Comparison of ENCODE assay signal across 24 cellular contexts in genomic region chr5:122350496-122350895, GRCh38. TPM values are rescaled to one million over a fixed set of nuclear protein-coding genes. Genes with fewer than 3 reads are reported as not detected.
DNase-seq lines count a peak whose midpoint lies in the region; ATAC-seq and TF ChIP-seq lines count a peak whose summit lies in the region.
"Had no signal": no experiment of that assay in that cellular context is flagged by ENCODE, and none has a peak within 500 bp of the region (broad histone marks: within the 10 kb centered on the region; RNA-seq: fewer than 3 reads in every experiment).

No MANE protein-coding gene starts in this region.

- H3K9me3 ChIP-seq in cardiac muscle cell (ENCODE audit: low read depth), result no peaks in the 10 kb centered on the region
- no peaks in the 10 kb centered on the region for H3K9me3 ChIP-seq in heart left ventricle
- H3K9me3 ChIP-seq in hepatocyte (ENCODE audit: low read depth), result no peaks in the 10 kb centered on the region
- H3K9me3 ChIP-seq: BE2C, SJSA1 had no signal

- H3K27me3 Mint-ChIP-seq in endothelial cell (ENCODE audit: unreplicated experiment) (peaks cover 9% of the 10 kb centered on the region), type B pancreatic cell (no peaks in the 10 kb centered on the region)
- H3K27me3 Mint-ChIP-seq: CD8-positive, alpha-beta memory T cell had no signal

- intact Hi-C loops in heart left ventricle (cut with DNase I), result no loop called here

- H3K36me3 Mint-ChIP-seq in endothelial cell (ENCODE audit: low read depth, unreplicated experiment), result peaks cover 14% of the 10 kb centered on the region
- H3K36me3 Mint-ChIP-seq in type B pancreatic cell, result peaks cover 9% of the 10 kb centered on the region
- H3K36me3 Mint-ChIP-seq: CD14-positive monocyte; CD8-positive, alpha-beta memory T cell had no signal

- H3K4me2 ChIP-seq in hepatocyte, result no peak overlapping the region

- H3K36me3 ChIP-seq in cardiac muscle cell (no peaks in the 10 kb centered on the region), heart left ventricle (no peaks in the 10 kb centered on the region), hepatocyte (replicated peaks; ENCODE audit: insufficient read depth, low read depth) (no peaks in the 10 kb centered on the region)
- H3K36me3 ChIP-seq: BE2C, SJSA1 had no signal

- peak; percentile 16 to 62 for DNase-seq in cardiac muscle cell (ENCODE audit: low read depth in 1 of 2, low spot score in 1 of 2)
- DNase-seq in heart left ventricle, result no peak
- no peak for DNase-seq in endothelial cell (ENCODE audit: low spot score)
- peak; percentile 8 for DNase-seq in hepatocyte (ENCODE audit: low spot score)
- DNase-seq in type B pancreatic cell (ENCODE audit: extremely low spot score, unreplicated experiment), result no peak
- DNase-seq in NCI-H524 treated with DMSO at 0.1 percent for 48 hours (lab: John Stamatoyannopoulos, UW), result no peak
- DNase-seq in NCI-H1930 (lab: John Stamatoyannopoulos, UW), result no peak
- DNase-seq in activated CD4-positive, alpha-beta T cell treated with anti-CD3 and anti-CD28 coated beads, Interleukin-2, amount 50 U/mL, for 4 hours, result no peak
- DNase-seq: 8988T; ACHN; BE2C; CD8-positive, alpha-beta memory T cell; DMS 273 treated with DMSO at 0.1 percent for 48 hours; DND-41; NCI-H1092; NCI-H1436; NCI-H187; NCI-H446 treated with DMSO at 0.1 percent for 48 hours; NCI-H526 treated with DMSO at 0.1 percent for 48 hours; Right ventricle myocardium superior; RPMI8226 had no signal

- no peaks in the 10 kb centered on the region for H4K20me1 ChIP-seq in hepatocyte (ENCODE audit: insufficient read depth, poor library complexity, severe bottlenecking)

- no peak overlapping the region for H2AFZ ChIP-seq in hepatocyte

- H3K27ac ChIP-seq in cardiac muscle cell (peak overlapping the region; percentile 78), heart left ventricle (no peak overlapping the region), hepatocyte (no peak overlapping the region)
- H3K27ac ChIP-seq: HL-60, SJSA1 had no signal

- no peaks in the 10 kb centered on the region for H3K27me3 ChIP-seq in cardiac muscle cell
- H3K27me3 ChIP-seq in heart left ventricle, result no peaks in the 10 kb centered on the region
- H3K27me3 ChIP-seq in hepatocyte, result no peaks in the 10 kb centered on the region
- H3K27me3 ChIP-seq: SJSA1 had no signal

- H3K4me1 Mint-ChIP-seq in endothelial cell (ENCODE audit: unreplicated experiment), result peaks cover 32% of the 10 kb centered on the region
- H3K4me1 Mint-ChIP-seq in type B pancreatic cell (ENCODE audit: unreplicated experiment), result peaks cover 37% of the 10 kb centered on the region
- H3K4me1 Mint-ChIP-seq: CD14-positive monocyte; CD8-positive, alpha-beta memory T cell had no signal

- H3K4me3 Mint-ChIP-seq in endothelial cell (ENCODE audit: unreplicated experiment) (peak overlapping the region; percentile 45), type B pancreatic cell (no peak overlapping the region)
- H3K4me3 Mint-ChIP-seq: CD14-positive monocyte; CD8-positive, alpha-beta memory T cell had no signal

- no peak for TF ChIP-seq CTCF in cardiac muscle cell (IDR thresholded peaks at IDR 0.05; ENCODE audit: low read depth, low read length)
- TF ChIP-seq CTCF in heart left ventricle (IDR thresholded peaks at IDR 0.05), result no peak
- no peak for TF ChIP-seq CTCF in endothelial cell (IDR thresholded peaks at IDR 0.05; ENCODE audit: unreplicated experiment)
- no peak for TF ChIP-seq CTCF in hepatocyte (IDR thresholded peaks at IDR 0.05; ENCODE audit: poor library complexity)
- TF ChIP-seq CTCF in type B pancreatic cell (conservative IDR thresholded peaks at IDR 0.05), result no peak

- no peak for TF ChIP-seq POLR2A in heart left ventricle (IDR thresholded peaks at IDR 0.05)

- no peak for ATAC-seq in heart left ventricle

- H3K4me1 ChIP-seq in cardiac muscle cell (ENCODE audit: low read depth) (peaks cover 34% of the 10 kb centered on the region), heart left ventricle (no peaks in the 10 kb centered on the region), hepatocyte (ENCODE audit: insufficient read depth) (peaks cover 15% of the 10 kb centered on the region)
- H3K4me1 ChIP-seq: BE2C, SJSA1 had no signal

- 71 to 80% (median 76%) methylated on average over 3 of the region's 3 CpGs for WGBS in heart left ventricle, 4 donors
- WGBS in hepatocyte (ENCODE audit: low lambda C conversion rate, missing lambda C conversion rate), result 67% methylated on average over 3 of the region's 3 CpGs

- H3K79me2 ChIP-seq in hepatocyte, result no peaks in the 10 kb centered on the region

- no peaks in the 10 kb centered on the region for H3K9me2 ChIP-seq in hepatocyte (replicated peaks; ENCODE audit: insufficient read depth)

- H3K4me3 ChIP-seq in cardiac muscle cell, result no peak overlapping the region
- no peak overlapping the region for H3K4me3 ChIP-seq in heart left ventricle
- H3K4me3 ChIP-seq in hepatocyte, result no peak overlapping the region
- H3K4me3 ChIP-seq: SJSA1 had no signal

- peak overlapping the region; percentile 68 for H3K27ac Mint-ChIP-seq in endothelial cell (ENCODE audit: unreplicated experiment)
- peak overlapping the region; percentile 32 for H3K27ac Mint-ChIP-seq in type B pancreatic cell
- H3K27ac Mint-ChIP-seq: CD14-positive monocyte; CD8-positive, alpha-beta memory T cell had no signal

- H3K9me3 Mint-ChIP-seq in endothelial cell (ENCODE audit: unreplicated experiment), result no peaks in the 10 kb centered on the region
- H3K9me3 Mint-ChIP-seq in type B pancreatic cell, result no peaks in the 10 kb centered on the region

RNA-seq across cellular contexts. Expression of gene SNCAIP, which starts 38.5 kb away (rescaled TPM):
- total RNA-seq in cardiac muscle cell (14.1 and 14.5 TPM in 2 replicates), heart left ventricle (1 to 10 TPM in 5 of 9 donors, under 1 TPM in 4; 0.56 to 7.5 (median 1.7) TPM), endothelial cell (ENCODE audit: unreplicated experiment) (254 TPM), hepatocyte (19.0 and 19.1 TPM in 2 replicates), type B pancreatic cell (ENCODE audit: low replicate concordance) (6.6 and 31.6 TPM in 2 replicates)
- polyA plus RNA-seq in cardiac muscle cell (9.0 and 14.4 TPM in 2 replicates), heart left ventricle (under 1 TPM; 0.54 to 0.76 TPM), hepatocyte (7.1 and 11.4 TPM in 2 replicates)
- total RNA-seq: CD8-positive, alpha-beta memory T cell had no signal
- polyA plus RNA-seq: CD14-positive monocyte; CD8-positive, alpha-beta memory T cell had no signal

Comparison
In these comparisons a context has a peak if more than half of its experiments do, and no peak if none do; other contexts are left out.
1. DNase-seq: peak in cardiac muscle cell (2 of 2) and hepatocyte (single experiment); none in heart left ventricle (0 of 5), endothelial cell (single experiment), type B pancreatic cell (single experiment), NCI-H524 treated with DMSO at 0.1 percent for 48 hours (single experiment), NCI-H1930 (0 of 2) and activated CD4-positive, alpha-beta T cell treated with anti-CD3 and anti-CD28 coated beads, Interleukin-2, amount 50 U/mL, for 4 hours (0 of 2).